12 cellular contexts compared by ENCODE assay signal in the genomic region with DNA sequence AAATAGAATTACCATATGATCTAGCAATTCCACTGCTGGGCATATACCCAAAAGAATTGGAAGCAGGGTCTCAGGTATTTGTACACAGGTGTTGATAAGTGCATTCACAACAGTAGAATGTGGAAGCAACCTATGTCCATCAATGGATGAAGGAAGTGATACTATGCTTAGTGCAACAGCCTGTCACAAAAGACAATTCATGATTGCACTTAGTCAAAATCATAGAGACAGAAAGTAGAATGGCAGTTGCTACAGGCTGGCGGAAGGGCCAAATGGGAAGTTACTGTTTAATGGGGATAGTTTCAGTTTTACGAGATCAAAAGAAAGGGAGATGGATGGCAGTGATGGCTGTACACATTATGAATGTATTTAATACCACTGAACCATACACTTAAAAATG.
A peak's percentile ranks its signal among the peaks of the same experiment; 100 is the strongest.
DNase-seq lines count a peak whose midpoint lies in the region; ATAC-seq and FAIRE-seq lines count a peak whose summit lies in the region.
"Had no signal": no experiment of that assay in that cellular context is flagged by ENCODE, and none has a peak within 500 bp of the region (broad histone marks: within the 10 kb centered on the region; RNA-seq: fewer than 3 reads in every experiment).

No MANE protein-coding gene starts in this region.

- H3K36me3 ChIP-seq in HAP-1 (replicated peaks): peaks cover 44% of the 10 kb centered on the region
- H3K36me3 ChIP-seq: ovary had no signal

- peak; percentile 96 for FAIRE-seq in GM18507 (lab: Jason Lieb, UNC)

- H3K4me3 ChIP-seq in HAP-1: no peak overlapping the region
- H3K4me3 ChIP-seq: left lung, ovary had no signal

- no peaks in the 10 kb centered on the region for H3K27me3 ChIP-seq in HAP-1 (ENCODE audit: low read depth)
- H3K27me3 ChIP-seq: left lung, ovary had no signal

- no peaks in the 10 kb centered on the region for H3K4me1 ChIP-seq in HAP-1

- ATAC-seq in HG02798 (IDR thresholded peaks at IDR 0.05; ENCODE audit: poor library complexity, unreplicated experiment): peak; percentile 36
- ATAC-seq: left lung had no signal

- DNase-seq in GM18507 (ENCODE audit: extremely low spot score, insufficient read length, low read depth) (no peak), SIG-M5 (lab: John Stamatoyannopoulos, UW) (peak; percentile 39), pons (ENCODE audit: low spot score) (peak; percentile 43), NCI-H1417 (lab: John Stamatoyannopoulos, UW) (no peak), HAP-1 (ENCODE audit: low spot score in 2 of 2) (no peak), Kasumi-1 (lab: John Stamatoyannopoulos, UW) (no peak)
- DNase-seq: caudate nucleus, KBM-7, NCI-H446 treated with DMSO at 0.1 percent for 48 hours had no signal

- in situ Hi-C loops in HAP-1 (cut with MboI; ENCODE audit: low sequenced_read_pairs): no loop called here

- no peaks in the 10 kb centered on the region for H3K9me3 ChIP-seq in HAP-1
- H3K9me3 ChIP-seq: left lung, ovary had no signal

Comparison
In these comparisons a context has a peak if more than half of its experiments do, and no peak if none do; other contexts are left out.
1. DNase-seq: peak in SIG-M5 (single experiment) and pons (single experiment); none in GM18507 (single experiment), NCI-H1417 (0 of 3), HAP-1 (0 of 2) and Kasumi-1 (0 of 2).